14 cellular contexts compared by ENCODE assay signal in the genomic region with DNA sequence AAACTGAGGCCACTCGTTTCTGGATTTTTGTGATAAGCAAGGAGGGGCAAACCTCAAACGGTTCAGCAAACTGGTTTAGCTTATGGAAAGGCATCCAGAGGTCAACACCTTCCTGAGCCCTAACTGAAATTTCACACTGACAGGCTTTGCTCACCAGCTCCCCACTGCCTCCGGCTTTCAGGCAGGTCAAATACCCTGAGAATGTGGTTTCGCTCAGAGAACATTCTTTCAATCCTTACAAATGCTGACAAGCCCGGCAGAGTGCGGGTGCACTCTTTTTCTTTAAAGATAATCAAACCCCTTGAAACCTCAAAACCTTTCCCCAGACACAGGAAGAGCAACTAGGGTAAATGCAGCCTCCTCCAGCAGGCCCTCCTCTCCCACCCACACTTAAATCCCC. TPM values are rescaled to one million over a fixed set of nuclear protein-coding genes. Genes with fewer than 3 reads are reported as not detected.
DNase-seq lines count a peak whose midpoint lies in the region; ATAC-seq, FAIRE-seq and TF ChIP-seq lines count a peak whose summit lies in the region.
"Had no signal": no experiment of that assay in that cellular context is flagged by ENCODE, and none has a peak within 500 bp of the region (broad histone marks: within the 10 kb centered on the region; RNA-seq: fewer than 3 reads in every experiment).

No MANE protein-coding gene starts in this region.

- no peak overlapping the region for H2BK120ac ChIP-seq in H1 (replicated peaks; ENCODE audit: low read depth, low read length)

- no peak overlapping the region for H4K5ac ChIP-seq in H1 (ENCODE audit: insufficient read length, low read depth, low read length)

- H4K8ac ChIP-seq in H1 (ENCODE audit: extremely low read depth, insufficient read depth, low read length): no peak overlapping the region

- no peak overlapping the region for H3K4me3 ChIP-seq in H1 (ENCODE audit: extremely low read depth in 1 of 4, insufficient read depth in 2 of 4, low read depth in 3 of 4, low read length in 4 of 4)
- no peak overlapping the region for H3K4me3 ChIP-seq in retinal pigment epithelial cell (ENCODE audit: low read length)
- H3K4me3 ChIP-seq in osteoblast (ENCODE audit: insufficient read depth, low read length): no peak overlapping the region
- H3K4me3 ChIP-seq: upper lobe of left lung had no signal

- POLR2A ChIA-PET in H1 (lab: Charles Lee; ENCODE audit: partially characterized antibody): interaction anchor here (1.0 kb wide), 1 partner anchor 8 kb away, joined by 3 read pairs; no protein-coding TSS in a partner anchor

- no peak overlapping the region for H3K4ac ChIP-seq in H1 (replicated peaks; ENCODE audit: insufficient read length, low read depth, low read length)

- no peak overlapping the region for H3K14ac ChIP-seq in H1 (ENCODE audit: insufficient read length)

- 0 out of 4 replicates have a peak overlapping the region, but pooled peaks of 1 of the 2 experiments have one; percentile 2 for H3K4me2 ChIP-seq in H1 (ENCODE audit: insufficient read depth in 1 of 2, low read depth in 2 of 2, low read length in 2 of 2)
- no peak overlapping the region for H3K4me2 ChIP-seq in osteoblast (ENCODE audit: insufficient read depth, low read length)

- 0 out of 4 replicates have a peak, but pooled peaks of 1 of the 2 experiments have one; percentile 1 for TF ChIP-seq RAD21 in H1 (IDR thresholded peaks at IDR 0.05 in 1 of 2, conservative IDR thresholded peaks at IDR 0.05 in 1 of 2; ENCODE audit: low read depth in 2 of 2, low read length in 2 of 2)

- no peak overlapping the region for H2AK5ac ChIP-seq in H1 (ENCODE audit: low read depth, low read length)

- H3K4me1 Mint-ChIP-seq in activated T-cell treated with anti-CD3 and anti-CD28 coated beads, Interleukin-2, amount 50 U/mL, for 24 hours (ENCODE audit: low read depth): peaks cover 77% of the 10 kb centered on the region
- peaks cover 31% of the 10 kb centered on the region for H3K4me1 Mint-ChIP-seq in T-helper 17 cell

- no peak overlapping the region for H3K56ac ChIP-seq in H1 (replicated peaks; ENCODE audit: insufficient read length, low read depth, low read length)

- H3K36me3 Mint-ChIP-seq in activated T-cell treated with anti-CD3 and anti-CD28 coated beads, Interleukin-2, amount 50 U/mL, for 24 hours (ENCODE audit: low read depth): peaks cover 21% of the 10 kb centered on the region
- peaks cover 4% of the 10 kb centered on the region for H3K36me3 Mint-ChIP-seq in T-helper 17 cell (ENCODE audit: low read depth)

- no peaks in the 10 kb centered on the region for H3K9me3 Mint-ChIP-seq in activated T-cell treated with anti-CD3 and anti-CD28 coated beads, Interleukin-2, amount 50 U/mL, for 24 hours

- H3K4me1 ChIP-seq in H1 (replicated peaks in 1 of 4; ENCODE audit: control insufficient read depth in 3 of 4, insufficient read depth in 4 of 4, low read length in 3 of 4) (peaks cover 0 to 5% (median 0%) of the 10 kb centered on the region in 4 experiments; a peak in 2 of 7 replicates), osteoblast (ENCODE audit: insufficient read depth, low read length) (peaks cover 2% of the 10 kb centered on the region)
- H3K4me1 ChIP-seq: upper lobe of left lung had no signal

- no peak overlapping the region for H3K18ac ChIP-seq in H1 (ENCODE audit: extremely low read depth, low read length)

- H2BK12ac ChIP-seq in H1 (ENCODE audit: low read depth, low read length): no peak overlapping the region

- no peak for TF ChIP-seq CTCF in H1 (IDR thresholded peaks at IDR 0.05; ENCODE audit: control extremely low read depth in 1 of 3, insufficient read depth in 1 of 3, low read depth in 1 of 3, low read length in 3 of 3)
- TF ChIP-seq CTCF in retinal pigment epithelial cell (conservative IDR thresholded peaks at IDR 0.05; ENCODE audit: low read depth, low read length): no peak
- TF ChIP-seq CTCF in osteoblast (IDR thresholded peaks at IDR 0.05; ENCODE audit: extremely low read depth, low read depth, low read length): no peak

- H2BK20ac ChIP-seq in H1 (ENCODE audit: low read length): no peak overlapping the region

- WGBS in H1 (ENCODE audit: extremely low coverage in 1 of 2, insufficient coverage in 1 of 2, insufficient read length in 1 of 2, insufficient replicate concordance in 2 of 2, low coverage in 1 of 2, low lambda C conversion rate in 2 of 2, missing lambda C conversion rate in 1 of 2), 2 experiments: 11% methylated on average over 6 of the region's 6 CpGs; no CpG with 5 or more reads in 1 of the 2 experiments

- no peak overlapping the region for H3K9ac ChIP-seq in H1 (replicated peaks in 1 of 4; ENCODE audit: extremely low read depth in 1 of 4, low read depth in 3 of 4, low read length in 3 of 4)

- no peaks in the 10 kb centered on the region for H3K23me2 ChIP-seq in H1 (ENCODE audit: low read depth, low read length)

- peak overlapping the region; percentile 23 for H3K4me3 Mint-ChIP-seq in activated T-cell treated with anti-CD3 and anti-CD28 coated beads, Interleukin-2, amount 50 U/mL, for 24 hours
- H3K4me3 Mint-ChIP-seq in T-helper 17 cell: peak overlapping the region; percentile 53

- CTCF ChIA-PET in H1 (lab: Charles Lee; ENCODE audit: partially characterized antibody): interaction anchor here (2.1 kb wide), 1 partner anchor 81 kb away, joined by 5 read pairs; no protein-coding TSS in a partner anchor

- H3K9me3 ChIP-seq in T-helper 17 cell (ENCODE audit: control insufficient read depth, low read length, poor library complexity, severe bottlenecking) (no peaks in the 10 kb centered on the region), H1 (ENCODE audit: insufficient read depth in 2 of 2, low read depth in 1 of 2, low read length in 1 of 2) (no peaks in the 10 kb centered on the region), osteoblast (ENCODE audit: low read depth, low read length) (no peaks in the 10 kb centered on the region)
- H3K9me3 ChIP-seq: upper lobe of left lung had no signal

- peak overlapping the region; percentile 87 for H3K27ac Mint-ChIP-seq in activated T-cell treated with anti-CD3 and anti-CD28 coated beads, Interleukin-2, amount 50 U/mL, for 24 hours
- H3K27ac Mint-ChIP-seq in T-helper 17 cell: peak overlapping the region; percentile 99

- FAIRE-seq in H1 (lab: Jason Lieb, UNC): peak; percentile 89
- FAIRE-seq: endothelial cell of umbilical vein, H54, keratinocyte had no signal

- H3K23ac ChIP-seq in H1 (ENCODE audit: insufficient read length): no peak overlapping the region

- H4K91ac ChIP-seq in H1 (replicated peaks; ENCODE audit: insufficient read length, low read length): no peak overlapping the region

- no peaks in the 10 kb centered on the region for H3K79me1 ChIP-seq in H1 (ENCODE audit: low read depth, low read length)

- H3K36me3 ChIP-seq in H1 (ENCODE audit: control insufficient read depth in 2 of 4, insufficient read depth in 4 of 4, low read length in 3 of 4): no peaks in the 10 kb centered on the region
- H3K36me3 ChIP-seq in osteoblast (ENCODE audit: insufficient read depth, low read length): no peaks in the 10 kb centered on the region

- H4K20me1 ChIP-seq in H1 (replicated peaks in 1 of 2; ENCODE audit: control insufficient read depth in 1 of 2, insufficient read depth in 2 of 2, low read length in 2 of 2): no peaks in the 10 kb centered on the region
- H4K20me1 ChIP-seq in osteoblast (ENCODE audit: insufficient read depth, low read length): no peaks in the 10 kb centered on the region

- no peak for TF ChIP-seq EP300 in H1 (IDR thresholded peaks at IDR 0.05; ENCODE audit: borderline replicate concordance in 1 of 2, low read depth in 2 of 2, low read length in 2 of 2)

- H3K27ac ChIP-seq in H1 (ENCODE audit: low read depth, low read length) (no peak overlapping the region), osteoblast (ENCODE audit: low read depth, low read length) (no peak overlapping the region)
- H3K27ac ChIP-seq: upper lobe of left lung had no signal

- DNase-seq in activated T-cell treated with anti-CD3 and anti-CD28 coated beads, Interleukin-2, amount 50 U/mL, for 24 hours: no peak
- DNase-seq in activated T-cell treated with anti-CD3 and anti-CD28 coated beads, Interleukin-2, amount 50 U/mL, for 1 hour: no peak
- DNase-seq in T-helper 17 cell (no peak), H1 (ENCODE audit: low read depth in 1 of 2, low spot score in 2 of 2) (no peak), retinal pigment epithelial cell (ENCODE audit: low read depth) (peak; percentile 28), osteoblast (ENCODE audit: insufficient read length, low spot score, missing footprints) (no peak), cerebellar cortex (ENCODE audit: low spot score) (no peak)
- DNase-seq: ACHN, NCI-H146, upper lobe of left lung had no signal

- ATAC-seq in T-helper 17 cell (peak; percentile 22), HG03571 (IDR thresholded peaks at IDR 0.05; ENCODE audit: unreplicated experiment) (no peak)

- H2BK5ac ChIP-seq in H1 (ENCODE audit: low read depth, low read length): no peak overlapping the region

- H2AFZ ChIP-seq in H1 (ENCODE audit: low read length): no peak overlapping the region
- H2AFZ ChIP-seq in osteoblast (ENCODE audit: low read length): no peak overlapping the region

- TF ChIP-seq POLR2A in H1 (IDR thresholded peaks at IDR 0.05; ENCODE audit: control extremely low read depth in 1 of 2, low read depth in 2 of 2, low read length in 2 of 2): no peak

- peaks cover 13% of the 10 kb centered on the region for H3K27me3 Mint-ChIP-seq in activated T-cell treated with anti-CD3 and anti-CD28 coated beads, Interleukin-2, amount 50 U/mL, for 24 hours
- no peaks in the 10 kb centered on the region for H3K27me3 Mint-ChIP-seq in T-helper 17 cell

- H3K79me2 ChIP-seq in H1 (ENCODE audit: control insufficient read depth in 1 of 2, insufficient read depth in 2 of 2, low read length in 2 of 2): no peaks in the 10 kb centered on the region
- H3K79me2 ChIP-seq in osteoblast (ENCODE audit: insufficient read depth, low read length): no peaks in the 10 kb centered on the region

- H3K27me3 ChIP-seq in H1 (replicated peaks in 1 of 4; ENCODE audit: control insufficient read depth in 3 of 4, extremely low read depth in 1 of 4, insufficient read depth in 3 of 4, low read length in 3 of 4): no peaks in the 10 kb centered on the region
- H3K27me3 ChIP-seq in osteoblast (ENCODE audit: insufficient read depth, low read length): no peaks in the 10 kb centered on the region
- H3K27me3 ChIP-seq: upper lobe of left lung had no signal

- no peak overlapping the region for H2BK15ac ChIP-seq in H1 (ENCODE audit: low read length)

TF ChIP-seq in H1, 55 proteins besides CTCF, POLR2A, EP300 and RAD21 (continues in another document):
- no peak for TF ChIP-seq SP1 (IDR thresholded peaks at IDR 0.05; ENCODE audit: low read depth, low read length)

RNA-seq across cellular contexts. Expression of a gene that starts 41.5 kb away (rescaled TPM):
- total RNA-seq in T-helper 17 cell: 10 to 100 TPM; 34.8 to 60.7 TPM
- total RNA-seq in H1 (2021; fragmentation: NEBNext Ultra II Directional; extraction: Animal tissue kit (Norgen Biotek cat#: 25700)): not detected in 2 replicates
- polyA plus RNA-seq in H1 (2011; rRNA removed): not detected in 2 replicates
- not detected for polyA plus RNA-seq in H1 (2011; cell fraction: cytosol; rRNA removed)
- not detected for polyA plus RNA-seq in H1 (2011; cell fraction: nucleus; rRNA removed)
- not detected in 4 replicates for polyA plus RNA-seq in H1 (2012, experiment 1 of 2)
- polyA plus RNA-seq in H1 (2012, experiment 2 of 2): not detected
- not detected for polyA plus RNA-seq in H1 (2013, experiment 1 of 2)
- polyA plus RNA-seq in H1 (2013, experiment 2 of 2): not detected
- polyA minus RNA-seq in H1 (2011; rRNA and poly(A)+ RNA removed): not detected in 2 replicates
- not detected for polyA minus RNA-seq in H1 (2011; cell fraction: cytosol; rRNA and poly(A)+ RNA removed)
- not detected for polyA minus RNA-seq in H1 (2011; cell fraction: nucleus; rRNA and poly(A)+ RNA removed)
- not detected in 2 replicates for total RNA-seq in osteoblast
- total RNA-seq: endothelial cell of umbilical vein had no signal
- polyA plus RNA-seq: endothelial cell of umbilical vein, keratinocyte had no signal

Comparison
In these comparisons a context has a peak if more than half of its experiments do, and no peak if none do; other contexts are left out.
1. RNA of a gene that starts 41.5 kb away (total RNA-seq): 34.8 to 60.7 TPM in T-helper 17 cell; not detected in H1 and not detected in osteoblast; every median in the first group is over 10 times any median in the second.